ENCODE assay signal across 1 cellular context in genomic region chr6:32944265-32944664, GRCh38.
A peak's percentile ranks its signal among the peaks of the same experiment; 100 is the strongest.
TF ChIP-seq lines count a peak whose summit lies in the region.

No MANE protein-coding gene starts in this region.

TF ChIP-seq in GM12878, 131 proteins besides CTCF, POLR2A, EP300 and RAD21 (continues in another document):
- TF ChIP-seq MTA2 (IDR thresholded peaks at IDR 0.05; ENCODE audit: low read depth) (peak; percentile 85), CREB1 (IDR thresholded peaks at IDR 0.05; ENCODE audit: low read depth) (peak; percentile 38; the same call in 1 of the 2 replicates), POLR2AphosphoS2 (IDR thresholded peaks at IDR 0.05; ENCODE audit: low read depth, low read length) (no peak), TCF12 (IDR thresholded peaks at IDR 0.05; ENCODE audit: low read depth, low read length) (peak; percentile 78), ZNF384 (IDR thresholded peaks at IDR 0.05; ENCODE audit: borderline replicate concordance, low read depth, low read length) (no peak), TCF7 (IDR thresholded peaks at IDR 0.05; ENCODE audit: borderline replicate concordance) (peak; percentile 76; the same call in 1 of the 2 replicates), MTA3 (IDR thresholded peaks at IDR 0.05; ENCODE audit: borderline replicate concordance, low read length) (peak; percentile 63; the same call in 1 of the 2 replicates), SUPT20H (IDR thresholded peaks at IDR 0.05; ENCODE audit: borderline replicate concordance, control insufficient read depth, low read depth, low read length) (no peak), CBX5 (IDR thresholded peaks at IDR 0.05; ENCODE audit: low read depth) (peak; percentile 62; the same call in 1 of the 2 replicates), KAT2A (conservative IDR thresholded peaks at IDR 0.05; ENCODE audit: control insufficient read depth, low read depth, low read length) (no peak), POLR2AphosphoS5 (IDR thresholded peaks at IDR 0.05; ENCODE audit: low read length) (peak; percentile 84), SP1 (IDR thresholded peaks at IDR 0.05; ENCODE audit: low read depth, low read length) (peak; percentile 62), YBX1 (IDR thresholded peaks at IDR 0.05) (no peak), NFXL1 (IDR thresholded peaks at IDR 0.05; ENCODE audit: borderline replicate concordance) (no peak), HCFC1 (IDR thresholded peaks at IDR 0.05; ENCODE audit: low read length) (no peak), BCLAF1 (IDR thresholded peaks at IDR 0.05) (no peak), DPF2 (IDR thresholded peaks at IDR 0.05) (peak; percentile 98), SMC3 (IDR thresholded peaks at IDR 0.05; ENCODE audit: borderline replicate concordance, low read length) (no peak), JUNB (IDR thresholded peaks at IDR 0.05) (0 out of 2 replicates have a peak, but pooled peaks have one; percentile 29), SREBF2 (IDR thresholded peaks at IDR 0.05; ENCODE audit: low read length) (no peak), ZNF687 (IDR thresholded peaks at IDR 0.05) (no peak), IRF5 (IDR thresholded peaks at IDR 0.05; ENCODE audit: borderline replicate concordance) (no peak), TARDBP (IDR thresholded peaks at IDR 0.05; ENCODE audit: borderline replicate concordance) (no peak), TBL1XR1 (IDR thresholded peaks at IDR 0.05; ENCODE audit: low read depth, low read length) (peak; percentile 88), BACH1 (IDR thresholded peaks at IDR 0.05; ENCODE audit: borderline replicate concordance) (peak; percentile 92), RELA (IDR thresholded peaks at IDR 0.05; ENCODE audit: borderline replicate concordance, partially characterized antibody) (no peak), EZH2 (IDR thresholded peaks at IDR 0.05; ENCODE audit: borderline replicate concordance, control insufficient read depth, low read depth, low read length) (no peak), ZSCAN29 (IDR thresholded peaks at IDR 0.05) (no peak), SIN3A (IDR thresholded peaks at IDR 0.05; ENCODE audit: low read depth, low read length) (no peak), FOXK2 (IDR thresholded peaks at IDR 0.05) (no peak), SRF (IDR thresholded peaks at IDR 0.05; ENCODE audit: low read depth in 2 of 2, low read length in 2 of 2) (peak in 1 of 2 experiments; percentile 66; a peak in 1 of 4 replicates), FOXM1 (IDR thresholded peaks at IDR 0.05; ENCODE audit: low read depth, low read length) (peak; percentile 92), NKRF (conservative IDR thresholded peaks at IDR 0.05) (peak; percentile 38; the same call in 1 of the 2 replicates), CBX3 (IDR thresholded peaks at IDR 0.05; ENCODE audit: borderline replicate concordance, low read depth) (no peak), ATF7 (IDR thresholded peaks at IDR 0.05; ENCODE audit: low read depth) (peak; percentile 67), ZBTB33 (IDR thresholded peaks at IDR 0.05) (no peak), ZNF274 (IDR thresholded peaks at IDR 0.05; ENCODE audit: insufficient read depth, insufficient read length) (no peak), IRF4 (IDR thresholded peaks at IDR 0.05; ENCODE audit: low read depth, low read length) (peak; percentile 94), RUNX3 (IDR thresholded peaks at IDR 0.05; ENCODE audit: low read length) (peak; percentile 97), CEBPZ (IDR thresholded peaks at IDR 0.05; ENCODE audit: low read depth, low read length) (no peak)
- TF ChIP-seq, protein P1, sequence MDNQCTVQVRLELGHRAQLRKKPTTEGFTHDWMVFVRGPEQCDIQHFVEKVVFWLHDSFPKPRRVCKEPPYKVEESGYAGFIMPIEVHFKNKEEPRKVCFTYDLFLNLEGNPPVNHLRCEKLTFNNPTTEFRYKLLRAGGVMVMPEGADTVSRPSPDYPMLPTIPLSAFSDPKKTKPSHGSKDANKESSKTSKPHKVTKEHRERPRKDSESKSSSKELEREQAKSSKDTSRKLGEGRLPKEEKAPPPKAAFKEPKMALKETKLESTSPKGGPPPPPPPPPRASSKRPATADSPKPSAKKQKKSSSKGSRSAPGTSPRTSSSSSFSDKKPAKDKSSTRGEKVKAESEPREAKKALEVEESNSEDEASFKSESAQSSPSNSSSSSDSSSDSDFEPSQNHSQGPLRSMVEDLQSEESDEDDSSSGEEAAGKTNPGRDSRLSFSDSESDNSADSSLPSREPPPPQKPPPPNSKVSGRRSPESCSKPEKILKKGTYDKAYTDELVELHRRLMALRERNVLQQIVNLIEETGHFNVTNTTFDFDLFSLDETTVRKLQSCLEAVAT (IDR thresholded peaks at IDR 0.05) = peak; percentile 58; the same call in 1 of the 2 replicates
- TF ChIP-seq, protein P2, sequence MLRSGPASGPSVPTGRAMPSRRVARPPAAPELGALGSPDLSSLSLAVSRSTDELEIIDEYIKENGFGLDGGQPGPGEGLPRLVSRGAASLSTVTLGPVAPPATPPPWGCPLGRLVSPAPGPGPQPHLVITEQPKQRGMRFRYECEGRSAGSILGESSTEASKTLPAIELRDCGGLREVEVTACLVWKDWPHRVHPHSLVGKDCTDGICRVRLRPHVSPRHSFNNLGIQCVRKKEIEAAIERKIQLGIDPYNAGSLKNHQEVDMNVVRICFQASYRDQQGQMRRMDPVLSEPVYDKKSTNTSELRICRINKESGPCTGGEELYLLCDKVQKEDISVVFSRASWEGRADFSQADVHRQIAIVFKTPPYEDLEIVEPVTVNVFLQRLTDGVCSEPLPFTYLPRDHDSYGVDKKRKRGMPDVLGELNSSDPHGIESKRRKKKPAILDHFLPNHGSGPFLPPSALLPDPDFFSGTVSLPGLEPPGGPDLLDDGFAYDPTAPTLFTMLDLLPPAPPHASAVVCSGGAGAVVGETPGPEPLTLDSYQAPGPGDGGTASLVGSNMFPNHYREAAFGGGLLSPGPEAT (IDR thresholded peaks at IDR 0.05; ENCODE audit: low read depth) = peak; percentile 92
